12 cellular contexts compared by ENCODE assay signal in genomic region chr14:75205586-75205985, GRCh38. TPM values are rescaled to one million over a fixed set of nuclear protein-coding genes. Genes with fewer than 3 reads are reported as not detected.
A peak's percentile ranks its signal among the peaks of the same experiment; 100 is the strongest.
DNase-seq lines count a peak whose midpoint lies in the region; ATAC-seq and TF ChIP-seq lines count a peak whose summit lies in the region.
"Had no signal": no experiment of that assay in that cellular context is flagged by ENCODE, and none has a peak within 500 bp of the region (broad histone marks: within the 10 kb centered on the region; RNA-seq: fewer than 3 reads in every experiment).

No MANE protein-coding gene starts in this region.

- H3K36me3 ChIP-seq in RWPE2 (ENCODE audit: low read depth), result no peaks in the 10 kb centered on the region
- H3K36me3 ChIP-seq: thyroid gland had no signal

- H3K27me3 ChIP-seq in RWPE2 (ENCODE audit: insufficient read depth, poor library complexity, severe bottlenecking), result no peaks in the 10 kb centered on the region
- H3K27me3 ChIP-seq: thyroid gland had no signal

- ATAC-seq in RWPE2 (ENCODE audit: low read depth), result peak; percentile 74
- ATAC-seq in HG03135 (IDR thresholded peaks at IDR 0.05; ENCODE audit: unreplicated experiment), result no peak
- ATAC-seq: CD8-positive, alpha-beta T cell had no signal

- TF ChIP-seq CTCF in RWPE2 (IDR thresholded peaks at IDR 0.05; ENCODE audit: poor library complexity, severe bottlenecking), result no peak

- peaks cover 22% of the 10 kb centered on the region for H3K4me1 ChIP-seq in RWPE2 (ENCODE audit: insufficient read depth, poor library complexity, severe bottlenecking)

- no peaks in the 10 kb centered on the region for H3K9me3 ChIP-seq in RWPE2 (ENCODE audit: severe bottlenecking)
- H3K9me3 ChIP-seq: thyroid gland had no signal

- peak; percentile 24 for DNase-seq in stimulated activated CD4-positive, alpha-beta T cell treated with anti-CD3 and anti-CD28 coated beads, Interleukin-1b, Interleukin-23, amount 100 ng/mL, for 48 hours
- no peak for DNase-seq in stimulated activated CD4-positive, alpha-beta T cell treated with anti-CD3 and anti-CD28 coated beads, Interleukin-4, amount 100 ng/mL, for 1 hour
- no peak for DNase-seq in RWPE2 (ENCODE audit: low spot score)
- DNase-seq in epithelial cell of prostate (ENCODE audit: low read depth, low spot score), result peak; percentile 44
- no peak for DNase-seq in SK-N-DZ (ENCODE audit: low spot score)
- no peak for DNase-seq in islet precursor cell
- DNase-seq in ureter (ENCODE audit: low spot score), result no peak
- DNase-seq: CD8-positive, alpha-beta T cell; NCI-H187 treated with DMSO at 0.1 percent for 48 hours; stimulated activated CD4-positive, alpha-beta T cell treated with anti-CD3 and anti-CD28 coated beads, Interleukin-4, amount 100 ng/mL, for 4 hours; thyroid gland had no signal

- H3K4me3 ChIP-seq in RWPE2 (ENCODE audit: severe bottlenecking), result no peak overlapping the region
- H3K4me3 ChIP-seq: thyroid gland had no signal

- H3K27ac ChIP-seq in RWPE2 (ENCODE audit: poor library complexity, severe bottlenecking) (peak overlapping the region; percentile 43), epithelial cell of prostate (peak overlapping the region; percentile 78)

RNA-seq across cellular contexts. Expression of gene TMED10, which starts 29.2 kb away (rescaled TPM):
- polyA plus RNA-seq in SK-N-DZ (2014; cell fraction: cytosol; rRNA removed), result 83.2 and 94.4 TPM in 2 replicates
- 40.0 and 43.1 TPM in 2 replicates for polyA plus RNA-seq in SK-N-DZ (2014; cell fraction: nucleus; rRNA removed)
- 394 TPM for total RNA-seq in ureter

Comparison
In these comparisons a context has a peak if more than half of its experiments do, and no peak if none do; other contexts are left out.
1. DNase-seq: peak in stimulated activated CD4-positive, alpha-beta T cell treated with anti-CD3 and anti-CD28 coated beads, Interleukin-1b, Interleukin-23, amount 100 ng/mL, for 48 hours (single experiment) and epithelial cell of prostate (single experiment); none in stimulated activated CD4-positive, alpha-beta T cell treated with anti-CD3 and anti-CD28 coated beads, Interleukin-4, amount 100 ng/mL, for 1 hour (single experiment), RWPE2 (single experiment), SK-N-DZ (single experiment), islet precursor cell (single experiment) and ureter (single experiment).